ENCODE assay signal across 8 cellular contexts in genomic region chr17:61928101-61928436, GRCh38. TPM values are rescaled to one million over a fixed set of nuclear protein-coding genes. Genes with fewer than 3 reads are reported as not detected.
DNase-seq lines count a peak whose midpoint lies in the region; ATAC-seq and TF ChIP-seq lines count a peak whose summit lies in the region.

No MANE protein-coding gene starts in this region.

- H3K18ac ChIP-seq in IMR-90 (ENCODE audit: low read depth, low read length) (peak overlapping the region; percentile 18; the same call in 1 of the 2 replicates), neuronal stem cell (ENCODE audit: low read length) (no peak overlapping the region)

- H2BK120ac ChIP-seq in IMR-90 (ENCODE audit: low read depth, low read length), result peak overlapping the region; percentile 21; the same call in 1 of the 2 replicates
- no peak overlapping the region for H2BK120ac ChIP-seq in neuronal stem cell (ENCODE audit: low read depth, low read length)

- in situ Hi-C loops in IMR-90 (cut with MboI; ENCODE audit: low sequenced_read_pairs), result no loop called here

- H2AK5ac ChIP-seq in IMR-90 (ENCODE audit: low read depth, low read length), result no peak overlapping the region
- H2AK5ac ChIP-seq in neuronal stem cell (ENCODE audit: low read depth, low read length), result no peak overlapping the region

- H3K9me3 ChIP-seq in IMR-90 (ENCODE audit: control insufficient read depth, insufficient read depth, low read length), result no peaks in the 10 kb centered on the region
- H3K9me3 ChIP-seq in neuronal stem cell (replicated peaks in 1 of 2; ENCODE audit: control insufficient read depth in 2 of 2, insufficient read depth in 1 of 2, low read depth in 1 of 2, low read length in 2 of 2), result no peaks in the 10 kb centered on the region

- POLR2A ChIA-PET in IMR-90 (lab: Charles Lee; ENCODE audit: unreplicated experiment), result no interaction called here

- BruUV-seq in IMR-90 (replicated peaks; lab: Mats Ljungman, UMichigan), result no TSS peak

- TF ChIP-seq RAD21 in IMR-90 (IDR thresholded peaks at IDR 0.05; ENCODE audit: low read length), result no peak

- H3K4me3 ChIP-seq in GM08714 (ENCODE audit: low read length) (peak overlapping the region; percentile 87; the same call in 1 of the 2 replicates), IMR-90 (ENCODE audit: insufficient read depth, low read depth, low read length) (peak overlapping the region; percentile 33; the same call in 1 of the 2 replicates), coronary artery (peak overlapping the region; percentile 73), neuronal stem cell (ENCODE audit: low read length in 2 of 2) (peak overlapping the region in 1 of 2 donors; percentile 87)

- peak overlapping the region; percentile 35; the same call in 1 of the 2 replicates for H3K56ac ChIP-seq in IMR-90 (ENCODE audit: extremely low read depth, insufficient read depth, low read length)

- H2BK12ac ChIP-seq in neuronal stem cell (ENCODE audit: low read length), result no peak overlapping the region

- no peak for TF ChIP-seq CTCF in IMR-90 (conservative IDR thresholded peaks at IDR 0.05; ENCODE audit: low read depth, low read length)
- no peak for TF ChIP-seq CTCF in coronary artery (IDR thresholded peaks at IDR 0.05)

- peak overlapping the region; percentile 22; the same call in 1 of the 2 replicates for H2BK20ac ChIP-seq in IMR-90 (ENCODE audit: low read depth, low read length)

- DNase-seq in IMR-90, result no peak
- no peak for DNase-seq in coronary artery (ENCODE audit: low spot score)
- DNase-seq in neuronal stem cell (ENCODE audit: low spot score), result no peak
- DNase-seq in left colon, result no peak
- DNase-seq in cerebellum (ENCODE audit: low spot score), result no peak

- H3K14ac ChIP-seq in IMR-90 (replicated peaks; ENCODE audit: low read depth, low read length) (peak overlapping the region; percentile 80), neuronal stem cell (ENCODE audit: low read length) (no peak overlapping the region)

- H3K4me1 ChIP-seq in IMR-90 (ENCODE audit: control insufficient read depth, insufficient read depth, low read length) (peaks cover 3% of the 10 kb centered on the region), neuronal stem cell (ENCODE audit: control insufficient read depth in 2 of 2, insufficient read depth in 1 of 2, low read depth in 1 of 2, low read length in 2 of 2) (peaks cover 3 to 5% of the 10 kb centered on the region in 2 donors)

- H3K27ac ChIP-seq in IMR-90 (ENCODE audit: insufficient read depth, low read length) (no peak overlapping the region), coronary artery (peak overlapping the region; percentile 80 to 86), neuronal stem cell (replicated peaks; ENCODE audit: low read length) (no peak overlapping the region)

- H4K8ac ChIP-seq in IMR-90 (ENCODE audit: low read depth in 2 of 2, low read length in 2 of 2) (peak overlapping the region; percentile 82 to 100), neuronal stem cell (ENCODE audit: low read depth, low read length) (no peak overlapping the region)

- ATAC-seq in IMR-90 (ENCODE audit: low read depth) (no peak), GM21717 (IDR thresholded peaks at IDR 0.05; ENCODE audit: unreplicated experiment) (no peak), left colon (no peak), esophagus mucosa (no peak)

- no CpG with 5 or more reads among the region's 4 CpGs for WGBS in IMR-90 (ENCODE audit: extremely low coverage in 2 of 2, insufficient read length in 1 of 2), 2 experiments
- WGBS in neuronal stem cell (ENCODE audit: extremely low coverage in 2 of 2, insufficient read length in 2 of 2, insufficient replicate concordance in 1 of 2), 2 donors, result no CpG with 5 or more reads among the region's 4 CpGs

- H2BK5ac ChIP-seq in IMR-90 (ENCODE audit: low read depth, low read length, poor library complexity, severe bottlenecking) (peak overlapping the region; percentile 36), neuronal stem cell (ENCODE audit: low read length) (no peak overlapping the region)

- H3K4ac ChIP-seq in IMR-90 (ENCODE audit: low read depth, low read length) (peak overlapping the region; percentile 62), neuronal stem cell (ENCODE audit: low read length) (no peak overlapping the region)

- H2BK15ac ChIP-seq in IMR-90 (ENCODE audit: low read depth, low read length) (peak overlapping the region; percentile 17; the same call in 1 of the 3 replicates), neuronal stem cell (ENCODE audit: low read length) (no peak overlapping the region)

- H3K79me1 ChIP-seq in IMR-90 (ENCODE audit: low read depth in 1 of 2, low read length in 2 of 2), result peaks cover 10 to 32% of the 10 kb centered on the region in 2 experiments
- peaks cover 2% of the 10 kb centered on the region for H3K79me1 ChIP-seq in neuronal stem cell (ENCODE audit: low read depth, low read length)

- H3K23ac ChIP-seq in IMR-90 (ENCODE audit: low read depth, low read length), result peak overlapping the region; percentile 34; the same call in 1 of the 2 replicates
- H3K23ac ChIP-seq in neuronal stem cell (ENCODE audit: low read depth, low read length, poor library complexity), result no peak overlapping the region

- peak overlapping the region; percentile 35; the same call in 1 of the 2 replicates for H3K9ac ChIP-seq in IMR-90 (ENCODE audit: low read depth, low read length)
- H3K9ac ChIP-seq in neuronal stem cell (ENCODE audit: low read depth, low read length, poor library complexity), result no peak overlapping the region

- CTCF ChIA-PET in IMR-90 (lab: Yijun Ruan, JAX), result no interaction called here

- H2AFZ ChIP-seq in IMR-90 (replicated peaks; ENCODE audit: low read length, poor library complexity) (peak overlapping the region; percentile 94), neuronal stem cell (ENCODE audit: low read length) (peak overlapping the region; percentile 93)

- no peak for TF ChIP-seq POLR2A in IMR-90 (IDR thresholded peaks at IDR 0.05; ENCODE audit: low read depth, low read length)

- dilution Hi-C loops in IMR-90 (cut with HindIII; ENCODE audit: low sequenced_read_pairs, unreplicated experiment), result no loop called here

- H3K4me2 ChIP-seq in IMR-90 (ENCODE audit: low read depth, low read length), result peak overlapping the region; percentile 82; the same call in 1 of the 2 replicates
- peak overlapping the region; percentile 51 for H3K4me2 ChIP-seq in neuronal stem cell (ENCODE audit: insufficient read depth, low read length, poor library complexity, severe bottlenecking)

- H2AK9ac ChIP-seq in IMR-90 (replicated peaks; ENCODE audit: low read depth, low read length, poor library complexity), result peak overlapping the region; percentile 12

- H3K36me3 ChIP-seq in IMR-90 (ENCODE audit: control insufficient read depth, insufficient read depth, low read length) (peaks cover 2% of the 10 kb centered on the region), neuronal stem cell (replicated peaks in 1 of 2; ENCODE audit: control insufficient read depth in 2 of 2, insufficient read depth in 2 of 2, low read length in 2 of 2) (peaks cover 4 to 19% of the 10 kb centered on the region in 2 donors)

- H4K20me1 ChIP-seq in IMR-90 (ENCODE audit: insufficient read depth, low read length), result no peaks in the 10 kb centered on the region

- H3K27me3 ChIP-seq in IMR-90 (ENCODE audit: control insufficient read depth, insufficient read depth, low read length) (no peaks in the 10 kb centered on the region), neuronal stem cell (ENCODE audit: control insufficient read depth in 3 of 3, insufficient read depth in 3 of 3, low read depth in 1 of 3, low read length in 3 of 3) (no peaks in the 10 kb centered on the region)

- intact Hi-C loops in IMR-90 (cut with micrococcal nuclease), result no loop called here
- intact Hi-C loops in left colon (cut with DNase I, micrococcal nuclease), result loop anchor here in 1 of 2 donors (5.0 kb wide), 1 partner anchor 134 kb away; no protein-coding TSS in a partner anchor

- peaks cover 6% of the 10 kb centered on the region for H3K9me1 ChIP-seq in IMR-90 (ENCODE audit: insufficient read depth, low read length)

- peak overlapping the region; percentile 92 for H4K5ac ChIP-seq in IMR-90 (ENCODE audit: low read depth, low read length)

- H4K91ac ChIP-seq in IMR-90 (ENCODE audit: insufficient read depth, low read depth, low read length), result peak overlapping the region; percentile 58; the same call in 1 of the 2 replicates
- H4K91ac ChIP-seq in neuronal stem cell (ENCODE audit: low read depth, low read length, poor library complexity), result no peak overlapping the region

TF ChIP-seq in IMR-90, 13 proteins besides CTCF, POLR2A, EP300 and RAD21:
- TF ChIP-seq CEBPB (IDR thresholded peaks at IDR 0.05; ENCODE audit: low read depth, low read length) (peak; percentile 21; the same call in 1 of the 2 replicates), ELK1 (IDR thresholded peaks at IDR 0.05; ENCODE audit: borderline replicate concordance, low read depth, low read length) (no peak)

RNA-seq across cellular contexts. Expression of gene INTS2, which starts 0.3 kb away (rescaled TPM):
- total RNA-seq in IMR-90 (2012; rRNA removed) (17.4 and 19.4 TPM in 2 replicates), left colon (1 to 10 TPM; 9.2 to 9.8 TPM), esophagus mucosa (8.6 TPM), cerebellum (41.9 TPM)
- 2.7 and 4.0 TPM in 2 replicates for polyA plus RNA-seq in IMR-90 (2012; rRNA removed)
- polyA plus RNA-seq in IMR-90 (2012; cell fraction: cytosol; rRNA removed), result 0.81 and 1.4 TPM in 2 replicates
- 1.8 and 8.2 TPM in 2 replicates for polyA plus RNA-seq in IMR-90 (2012; cell fraction: nucleus; rRNA removed; ENCODE audit: low replicate concordance)
- polyA plus RNA-seq in neuronal stem cell (2013, experiment 1 of 2), result 9.2 TPM
- polyA plus RNA-seq in neuronal stem cell (2013, experiment 2 of 2), result 10.3 TPM

Comparison
In these comparisons a context has a peak if more than half of its experiments do, and no peak if none do; other contexts are left out.
1. H3K27ac ChIP-seq: peak in coronary artery (2 of 2); none in IMR-90 (single experiment) and neuronal stem cell (single experiment).